1 cellular context compared by ENCODE assay signal in the genomic region with DNA sequence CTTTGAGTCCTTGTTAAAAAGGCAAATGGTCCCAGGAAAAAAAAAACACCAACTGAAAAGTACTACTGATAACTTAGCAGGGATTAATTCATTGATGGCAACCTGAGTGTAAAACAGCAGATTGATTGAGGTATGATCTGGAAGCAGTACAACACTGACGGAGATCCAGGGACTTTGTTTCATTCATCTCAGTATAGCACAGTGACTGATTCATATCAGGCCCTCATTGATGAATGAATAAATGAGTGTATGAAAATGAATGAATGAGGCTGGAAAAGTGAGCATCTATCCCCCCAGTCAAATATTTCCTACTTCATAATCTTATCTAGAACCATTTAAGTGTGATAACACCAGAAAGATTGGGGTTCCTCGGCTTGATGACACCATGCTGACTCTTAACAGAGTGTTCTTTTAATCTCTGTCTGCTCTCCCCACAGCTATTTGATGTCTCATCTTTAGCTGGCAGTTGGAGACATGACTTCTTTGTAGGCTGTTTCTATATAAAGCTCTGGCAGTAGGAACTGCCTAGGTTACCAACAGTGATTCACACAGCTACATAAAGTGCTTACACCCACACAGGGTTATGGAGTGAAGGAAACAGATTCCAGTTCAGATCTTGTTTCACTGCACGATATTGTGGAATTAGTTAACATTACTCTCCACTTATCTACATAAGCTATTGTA.
A peak's percentile ranks its signal among the peaks of the same experiment; 100 is the strongest.
TF ChIP-seq lines count a peak whose summit lies in the region.

No MANE protein-coding gene starts in this region.

TF ChIP-seq in SK-N-SH, 30 proteins besides CTCF, POLR2A, EP300 and RAD21 (continued from another document):
- TF ChIP-seq, protein P1, sequence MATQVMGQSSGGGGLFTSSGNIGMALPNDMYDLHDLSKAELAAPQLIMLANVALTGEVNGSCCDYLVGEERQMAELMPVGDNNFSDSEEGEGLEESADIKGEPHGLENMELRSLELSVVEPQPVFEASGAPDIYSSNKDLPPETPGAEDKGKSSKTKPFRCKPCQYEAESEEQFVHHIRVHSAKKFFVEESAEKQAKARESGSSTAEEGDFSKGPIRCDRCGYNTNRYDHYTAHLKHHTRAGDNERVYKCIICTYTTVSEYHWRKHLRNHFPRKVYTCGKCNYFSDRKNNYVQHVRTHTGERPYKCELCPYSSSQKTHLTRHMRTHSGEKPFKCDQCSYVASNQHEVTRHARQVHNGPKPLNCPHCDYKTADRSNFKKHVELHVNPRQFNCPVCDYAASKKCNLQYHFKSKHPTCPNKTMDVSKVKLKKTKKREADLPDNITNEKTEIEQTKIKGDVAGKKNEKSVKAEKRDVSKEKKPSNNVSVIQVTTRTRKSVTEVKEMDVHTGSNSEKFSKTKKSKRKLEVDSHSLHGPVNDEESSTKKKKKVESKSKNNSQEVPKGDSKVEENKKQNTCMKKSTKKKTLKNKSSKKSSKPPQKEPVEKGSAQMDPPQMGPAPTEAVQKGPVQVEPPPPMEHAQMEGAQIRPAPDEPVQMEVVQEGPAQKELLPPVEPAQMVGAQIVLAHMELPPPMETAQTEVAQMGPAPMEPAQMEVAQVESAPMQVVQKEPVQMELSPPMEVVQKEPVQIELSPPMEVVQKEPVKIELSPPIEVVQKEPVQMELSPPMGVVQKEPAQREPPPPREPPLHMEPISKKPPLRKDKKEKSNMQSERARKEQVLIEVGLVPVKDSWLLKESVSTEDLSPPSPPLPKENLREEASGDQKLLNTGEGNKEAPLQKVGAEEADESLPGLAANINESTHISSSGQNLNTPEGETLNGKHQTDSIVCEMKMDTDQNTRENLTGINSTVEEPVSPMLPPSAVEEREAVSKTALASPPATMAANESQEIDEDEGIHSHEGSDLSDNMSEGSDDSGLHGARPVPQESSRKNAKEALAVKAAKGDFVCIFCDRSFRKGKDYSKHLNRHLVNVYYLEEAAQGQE (IDR thresholded peaks at IDR 0.05; ENCODE audit: low read depth, low read length), result no peak
- TF ChIP-seq YY1 (IDR thresholded peaks at IDR 0.05; ENCODE audit: low read depth) (no peak), MEF2A (IDR thresholded peaks at IDR 0.05; ENCODE audit: borderline replicate concordance, low read depth) (peak; percentile 94), NFIC (IDR thresholded peaks at IDR 0.05; ENCODE audit: borderline replicate concordance) (peak; percentile 46), TCF12 (IDR thresholded peaks at IDR 0.05) (peak; percentile 61), JUND (IDR thresholded peaks at IDR 0.05) (peak; percentile 68), GABPA (IDR thresholded peaks at IDR 0.05; ENCODE audit: low read depth) (no peak), SMC3 (IDR thresholded peaks at IDR 0.05; ENCODE audit: low read depth, low read length) (no peak), TEAD4 (IDR thresholded peaks at IDR 0.05; ENCODE audit: borderline replicate concordance, insufficient read depth) (no peak; the same call in 1 of the 2 replicates)
- TF ChIP-seq, protein P2, sequence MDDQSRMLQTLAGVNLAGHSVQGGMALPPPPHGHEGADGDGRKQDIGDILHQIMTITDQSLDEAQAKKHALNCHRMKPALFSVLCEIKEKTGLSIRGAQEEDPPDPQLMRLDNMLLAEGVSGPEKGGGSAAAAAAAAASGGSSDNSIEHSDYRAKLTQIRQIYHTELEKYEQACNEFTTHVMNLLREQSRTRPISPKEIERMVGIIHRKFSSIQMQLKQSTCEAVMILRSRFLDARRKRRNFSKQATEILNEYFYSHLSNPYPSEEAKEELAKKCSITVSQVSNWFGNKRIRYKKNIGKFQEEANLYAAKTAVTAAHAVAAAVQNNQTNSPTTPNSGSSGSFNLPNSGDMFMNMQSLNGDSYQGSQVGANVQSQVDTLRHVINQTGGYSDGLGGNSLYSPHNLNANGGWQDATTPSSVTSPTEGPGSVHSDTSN (IDR thresholded peaks at IDR 0.05), result peak; percentile 59; the same call in 1 of the 2 replicates
